In genomic region chr5:16617272-16617973, GRCh38 we compare ENCODE assay signal across 1 cellular context.
TF ChIP-seq lines count a peak whose summit lies in the region.

No MANE protein-coding gene starts in this region.

TF ChIP-seq in HEK293, 187 proteins besides CTCF, POLR2A, EP300 and RAD21 (continued from another document and continues in another):
- TF ChIP-seq, protein P1, sequence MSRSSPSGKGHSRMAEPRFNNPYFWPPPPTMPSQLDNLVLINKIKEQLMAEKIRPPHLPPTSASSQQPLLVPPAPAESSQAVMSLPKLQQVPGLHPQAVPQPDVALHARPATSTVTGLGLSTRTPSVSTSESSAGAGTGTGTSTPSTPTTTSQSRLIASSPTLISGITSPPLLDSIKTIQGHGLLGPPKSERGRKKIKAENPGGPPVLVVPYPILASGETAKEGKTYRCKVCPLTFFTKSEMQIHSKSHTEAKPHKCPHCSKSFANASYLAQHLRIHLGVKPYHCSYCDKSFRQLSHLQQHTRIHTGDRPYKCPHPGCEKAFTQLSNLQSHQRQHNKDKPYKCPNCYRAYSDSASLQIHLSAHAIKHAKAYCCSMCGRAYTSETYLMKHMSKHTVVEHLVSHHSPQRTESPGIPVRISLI (tag by site-specific recombination; IDR thresholded peaks at IDR 0.05): no peak
- TF ChIP-seq ZBTB7A (tag by site-specific recombination; IDR thresholded peaks at IDR 0.05; ENCODE audit: low read depth) (no peak), ZSCAN18 (tag by site-specific recombination; IDR thresholded peaks at IDR 0.05) (no peak), ZNF433 (tag by site-specific recombination; IDR thresholded peaks at IDR 0.05; ENCODE audit: low read depth) (no peak), ZNF16 (tag by site-specific recombination; IDR thresholded peaks at IDR 0.05; ENCODE audit: low read depth) (no peak), ZNF777 (tag by site-specific recombination; IDR thresholded peaks at IDR 0.05; ENCODE audit: borderline replicate concordance) (no peak), KLF10 (tag by site-specific recombination; IDR thresholded peaks at IDR 0.05) (no peak), GLIS2 (tag by site-specific recombination; IDR thresholded peaks at IDR 0.05) (no peak; the same call in 1 of the 2 replicates), ZNF785 (tag by site-specific recombination; IDR thresholded peaks at IDR 0.05) (no peak), ZNF677 (tag by site-specific recombination; IDR thresholded peaks at IDR 0.05) (no peak), ZNF202 (tag by site-specific recombination; IDR thresholded peaks at IDR 0.05; ENCODE audit: borderline replicate concordance) (0 out of 2 replicates have a peak, but pooled peaks have one; percentile 69), ZSCAN30 (tag by site-specific recombination; IDR thresholded peaks at IDR 0.05) (no peak), ZNF366 (tag by site-specific recombination; conservative IDR thresholded peaks at IDR 0.05) (peak; percentile 72; the same call in 1 of the 2 replicates), ZFP3 (tag by site-specific recombination; IDR thresholded peaks at IDR 0.05; ENCODE audit: low read depth) (no peak), ZNF707 (tag by site-specific recombination; IDR thresholded peaks at IDR 0.05) (no peak), ZNF626 (tag by site-specific recombination; IDR thresholded peaks at IDR 0.05) (no peak), GLIS1 (tag by site-specific recombination; IDR thresholded peaks at IDR 0.05) (no peak), ZNF791 (tag by site-specific recombination; IDR thresholded peaks at IDR 0.05) (no peak), ZNF544 (tag by site-specific recombination; IDR thresholded peaks at IDR 0.05) (no peak), ZSCAN4 (tag by site-specific recombination; IDR thresholded peaks at IDR 0.05) (no peak), ZNF280D (tag by site-specific recombination; IDR thresholded peaks at IDR 0.05) (no peak), HOXC10 (CRISPR knock-in tag; IDR thresholded peaks at IDR 0.05) (no peak), YY1 (tag by site-specific recombination; IDR thresholded peaks at IDR 0.05) (no peak), ZNF211 (tag by site-specific recombination; IDR thresholded peaks at IDR 0.05; ENCODE audit: low read depth) (no peak), ATF2 (tag by site-specific recombination; IDR thresholded peaks at IDR 0.05; ENCODE audit: low read depth) (no peak), ZFP37 (tag by site-specific recombination; IDR thresholded peaks at IDR 0.05) (no peak), ZNF510 (tag by site-specific recombination; IDR thresholded peaks at IDR 0.05; ENCODE audit: insufficient replicate concordance) (no peak), ZNF560 (tag by site-specific recombination; IDR thresholded peaks at IDR 0.05; ENCODE audit: borderline replicate concordance) (no peak), ZNF174 (tag by site-specific recombination; IDR thresholded peaks at IDR 0.05) (no peak), ZNF555 (tag by site-specific recombination; conservative IDR thresholded peaks at IDR 0.05) (no peak), ZBTB20 (tag by site-specific recombination; IDR thresholded peaks at IDR 0.05) (peak; percentile 25; the same call in 1 of the 2 replicates), ZNF335 (tag by site-specific recombination; conservative IDR thresholded peaks at IDR 0.05) (peak; percentile 18), ZBTB21 (tag by site-specific recombination; IDR thresholded peaks at IDR 0.05) (no peak), GLI2 (tag by site-specific recombination; IDR thresholded peaks at IDR 0.05; ENCODE audit: borderline replicate concordance, low read depth) (no peak), KLF7 (tag by site-specific recombination; IDR thresholded peaks at IDR 0.05; ENCODE audit: borderline replicate concordance) (no peak), ZNF132 (tag by site-specific recombination; IDR thresholded peaks at IDR 0.05; ENCODE audit: borderline replicate concordance) (no peak), ZNF558 (tag by site-specific recombination; IDR thresholded peaks at IDR 0.05) (no peak)
- TF ChIP-seq, protein P2, sequence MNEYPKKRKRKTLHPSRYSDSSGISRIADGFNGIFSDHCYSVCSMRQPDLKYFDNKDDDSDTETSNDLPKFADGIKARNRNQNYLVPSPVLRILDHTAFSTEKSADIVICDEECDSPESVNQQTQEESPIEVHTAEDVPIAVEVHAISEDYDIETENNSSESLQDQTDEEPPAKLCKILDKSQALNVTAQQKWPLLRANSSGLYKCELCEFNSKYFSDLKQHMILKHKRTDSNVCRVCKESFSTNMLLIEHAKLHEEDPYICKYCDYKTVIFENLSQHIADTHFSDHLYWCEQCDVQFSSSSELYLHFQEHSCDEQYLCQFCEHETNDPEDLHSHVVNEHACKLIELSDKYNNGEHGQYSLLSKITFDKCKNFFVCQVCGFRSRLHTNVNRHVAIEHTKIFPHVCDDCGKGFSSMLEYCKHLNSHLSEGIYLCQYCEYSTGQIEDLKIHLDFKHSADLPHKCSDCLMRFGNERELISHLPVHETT (tag by site-specific recombination; IDR thresholded peaks at IDR 0.05): no peak
- TF ChIP-seq, protein P3, sequence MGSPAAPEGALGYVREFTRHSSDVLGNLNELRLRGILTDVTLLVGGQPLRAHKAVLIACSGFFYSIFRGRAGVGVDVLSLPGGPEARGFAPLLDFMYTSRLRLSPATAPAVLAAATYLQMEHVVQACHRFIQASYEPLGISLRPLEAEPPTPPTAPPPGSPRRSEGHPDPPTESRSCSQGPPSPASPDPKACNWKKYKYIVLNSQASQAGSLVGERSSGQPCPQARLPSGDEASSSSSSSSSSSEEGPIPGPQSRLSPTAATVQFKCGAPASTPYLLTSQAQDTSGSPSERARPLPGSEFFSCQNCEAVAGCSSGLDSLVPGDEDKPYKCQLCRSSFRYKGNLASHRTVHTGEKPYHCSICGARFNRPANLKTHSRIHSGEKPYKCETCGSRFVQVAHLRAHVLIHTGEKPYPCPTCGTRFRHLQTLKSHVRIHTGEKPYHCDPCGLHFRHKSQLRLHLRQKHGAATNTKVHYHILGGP (tag by site-specific recombination; IDR thresholded peaks at IDR 0.05): no peak; the same call in 1 of the 2 replicates
- TF ChIP-seq, protein P4, sequence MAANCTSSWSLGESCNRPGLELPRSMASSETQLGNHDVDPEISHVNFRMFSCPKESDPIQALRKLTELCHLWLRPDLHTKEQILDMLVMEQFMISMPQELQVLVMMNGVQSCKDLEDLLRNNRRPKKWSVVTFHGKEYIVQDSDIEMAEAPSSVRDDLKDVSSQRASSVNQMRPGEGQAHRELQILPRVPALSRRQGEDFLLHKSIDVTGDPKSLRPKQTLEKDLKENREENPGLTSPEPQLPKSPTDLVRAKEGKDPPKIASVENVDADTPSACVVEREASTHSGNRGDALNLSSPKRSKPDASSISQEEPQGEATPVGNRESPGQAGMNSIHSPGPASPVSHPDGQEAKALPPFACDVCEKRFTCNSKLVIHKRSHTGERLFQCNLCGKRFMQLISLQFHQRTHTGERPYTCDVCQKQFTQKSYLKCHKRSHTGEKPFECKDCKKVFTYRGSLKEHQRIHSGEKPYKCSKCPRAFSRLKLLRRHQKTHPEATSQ (tag by site-specific recombination; IDR thresholded peaks at IDR 0.05): no peak
- TF ChIP-seq, protein P5, sequence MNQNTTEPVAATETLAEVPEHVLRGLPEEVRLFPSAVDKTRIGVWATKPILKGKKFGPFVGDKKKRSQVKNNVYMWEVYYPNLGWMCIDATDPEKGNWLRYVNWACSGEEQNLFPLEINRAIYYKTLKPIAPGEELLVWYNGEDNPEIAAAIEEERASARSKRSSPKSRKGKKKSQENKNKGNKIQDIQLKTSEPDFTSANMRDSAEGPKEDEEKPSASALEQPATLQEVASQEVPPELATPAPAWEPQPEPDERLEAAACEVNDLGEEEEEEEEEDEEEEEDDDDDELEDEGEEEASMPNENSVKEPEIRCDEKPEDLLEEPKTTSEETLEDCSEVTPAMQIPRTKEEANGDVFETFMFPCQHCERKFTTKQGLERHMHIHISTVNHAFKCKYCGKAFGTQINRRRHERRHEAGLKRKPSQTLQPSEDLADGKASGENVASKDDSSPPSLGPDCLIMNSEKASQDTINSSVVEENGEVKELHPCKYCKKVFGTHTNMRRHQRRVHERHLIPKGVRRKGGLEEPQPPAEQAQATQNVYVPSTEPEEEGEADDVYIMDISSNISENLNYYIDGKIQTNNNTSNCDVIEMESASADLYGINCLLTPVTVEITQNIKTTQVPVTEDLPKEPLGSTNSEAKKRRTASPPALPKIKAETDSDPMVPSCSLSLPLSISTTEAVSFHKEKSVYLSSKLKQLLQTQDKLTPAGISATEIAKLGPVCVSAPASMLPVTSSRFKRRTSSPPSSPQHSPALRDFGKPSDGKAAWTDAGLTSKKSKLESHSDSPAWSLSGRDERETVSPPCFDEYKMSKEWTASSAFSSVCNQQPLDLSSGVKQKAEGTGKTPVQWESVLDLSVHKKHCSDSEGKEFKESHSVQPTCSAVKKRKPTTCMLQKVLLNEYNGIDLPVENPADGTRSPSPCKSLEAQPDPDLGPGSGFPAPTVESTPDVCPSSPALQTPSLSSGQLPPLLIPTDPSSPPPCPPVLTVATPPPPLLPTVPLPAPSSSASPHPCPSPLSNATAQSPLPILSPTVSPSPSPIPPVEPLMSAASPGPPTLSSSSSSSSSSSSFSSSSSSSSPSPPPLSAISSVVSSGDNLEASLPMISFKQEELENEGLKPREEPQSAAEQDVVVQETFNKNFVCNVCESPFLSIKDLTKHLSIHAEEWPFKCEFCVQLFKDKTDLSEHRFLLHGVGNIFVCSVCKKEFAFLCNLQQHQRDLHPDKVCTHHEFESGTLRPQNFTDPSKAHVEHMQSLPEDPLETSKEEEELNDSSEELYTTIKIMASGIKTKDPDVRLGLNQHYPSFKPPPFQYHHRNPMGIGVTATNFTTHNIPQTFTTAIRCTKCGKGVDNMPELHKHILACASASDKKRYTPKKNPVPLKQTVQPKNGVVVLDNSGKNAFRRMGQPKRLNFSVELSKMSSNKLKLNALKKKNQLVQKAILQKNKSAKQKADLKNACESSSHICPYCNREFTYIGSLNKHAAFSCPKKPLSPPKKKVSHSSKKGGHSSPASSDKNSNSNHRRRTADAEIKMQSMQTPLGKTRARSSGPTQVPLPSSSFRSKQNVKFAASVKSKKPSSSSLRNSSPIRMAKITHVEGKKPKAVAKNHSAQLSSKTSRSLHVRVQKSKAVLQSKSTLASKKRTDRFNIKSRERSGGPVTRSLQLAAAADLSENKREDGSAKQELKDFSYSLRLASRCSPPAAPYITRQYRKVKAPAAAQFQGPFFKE (tag by site-specific recombination; IDR thresholded peaks at IDR 0.05; ENCODE audit: borderline replicate concordance): no peak
